In the genomic region with DNA sequence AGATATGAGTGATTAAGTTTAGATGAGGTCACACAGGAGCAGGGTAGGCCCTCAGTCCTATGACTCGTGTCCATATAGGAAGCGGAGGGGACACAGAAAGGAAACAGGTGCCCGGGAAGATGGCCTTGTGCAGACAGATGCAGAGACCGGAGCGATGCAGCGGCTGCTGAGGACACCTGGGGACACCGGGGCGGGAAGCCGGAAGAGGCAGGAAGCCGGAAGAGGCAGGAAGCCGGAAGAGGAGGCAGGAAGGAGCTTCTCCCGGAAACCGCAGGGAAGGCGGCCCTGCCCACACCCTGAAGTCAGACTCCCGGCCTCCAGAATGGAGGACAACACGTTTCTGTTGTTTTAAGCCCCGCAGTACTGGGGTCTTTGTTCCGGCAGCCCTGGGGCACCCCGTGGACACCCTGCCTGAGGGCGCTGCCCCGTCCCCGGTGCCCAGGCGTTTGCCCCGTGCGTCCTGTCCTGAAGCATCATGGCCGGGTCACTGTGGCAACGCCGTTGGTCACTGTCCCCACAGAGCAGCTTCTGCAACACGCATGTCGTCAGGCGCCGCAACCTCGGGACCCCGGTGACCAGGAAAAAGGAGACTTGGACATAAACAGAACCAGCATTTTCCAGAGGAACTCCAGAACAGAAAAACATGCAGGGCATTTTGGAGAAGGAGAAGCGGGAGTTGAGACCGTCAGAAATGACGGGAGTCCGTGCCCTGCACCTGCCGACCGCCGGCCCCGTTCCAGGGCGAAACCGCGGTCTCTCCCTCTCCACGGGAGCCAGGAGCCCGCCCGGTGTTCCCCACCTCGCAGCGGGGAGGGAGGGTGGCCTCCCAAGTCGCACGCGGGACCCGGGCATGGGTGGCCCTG, we compare ENCODE assay signal across 8 cellular contexts.
DNase-seq lines count a peak whose midpoint lies in the region; ATAC-seq lines count a peak whose summit lies in the region.

No MANE protein-coding gene starts in this region.

- H3K27me3 Mint-ChIP-seq in T-helper 2 cell treated with Interferon-gamma antibody and Interleukin-4, amounts not matched to agents 5 μg/mL and 100 μg/mL, for 36 hours (ENCODE audit: low read depth): peaks cover 29% of the 10 kb centered on the region

- H3K36me3 Mint-ChIP-seq in T-helper 2 cell treated with Interferon-gamma antibody and Interleukin-4, amounts not matched to agents 5 μg/mL and 100 μg/mL, for 36 hours (ENCODE audit: low read depth): no peaks in the 10 kb centered on the region

- H3K27ac Mint-ChIP-seq in T-helper 2 cell treated with Interferon-gamma antibody and Interleukin-4, amounts not matched to agents 5 μg/mL and 100 μg/mL, for 36 hours: peak overlapping the region; percentile 58

- H3K9me3 Mint-ChIP-seq in T-helper 2 cell treated with Interferon-gamma antibody and Interleukin-4, amounts not matched to agents 5 μg/mL and 100 μg/mL, for 36 hours: no peaks in the 10 kb centered on the region

- DNase-seq in DMS79 treated with DMSO at 0.1 percent for 48 hours (lab: John Stamatoyannopoulos, UW) (peak; percentile 5), DMS79 (lab: John Stamatoyannopoulos, UW) (no peak), germinal center (ENCODE audit: low spot score) (peak; percentile 41), middle frontal gyrus (ENCODE audit: extremely low spot score, low spot score) (no peak)
- no peak for DNase-seq in T-helper 2 cell treated with Interferon-gamma antibody and Interleukin-4, amounts not matched to agents 5 μg/mL and 100 μg/mL, for 36 hours (ENCODE audit: low spot score)
- DNase-seq in stimulated activated CD8-positive, alpha-beta memory T cell treated with anti-CD3 and anti-CD28 coated beads, Interleukin-4, amount 100 ng/mL, for 48 hours: peak; percentile 57

- ATAC-seq in GM21619 (IDR thresholded peaks at IDR 0.05; ENCODE audit: unreplicated experiment) (no peak), HG02884 (IDR thresholded peaks at IDR 0.05; ENCODE audit: unreplicated experiment) (no peak)

- H3K4me3 Mint-ChIP-seq in T-helper 2 cell treated with Interferon-gamma antibody and Interleukin-4, amounts not matched to agents 5 μg/mL and 100 μg/mL, for 36 hours: peak overlapping the region; percentile 86

- H3K4me1 Mint-ChIP-seq in T-helper 2 cell treated with Interferon-gamma antibody and Interleukin-4, amounts not matched to agents 5 μg/mL and 100 μg/mL, for 36 hours (ENCODE audit: low read depth): peaks cover 7% of the 10 kb centered on the region

Comparison
In these comparisons a context has a peak if more than half of its experiments do, and no peak if none do; other contexts are left out.
1. DNase-seq: peak in DMS79 treated with DMSO at 0.1 percent for 48 hours (single experiment), germinal center (single experiment) and stimulated activated CD8-positive, alpha-beta memory T cell treated with anti-CD3 and anti-CD28 coated beads, Interleukin-4, amount 100 ng/mL, for 48 hours (single experiment); none in DMS79 (single experiment), T-helper 2 cell treated with Interferon-gamma antibody and Interleukin-4, amounts not matched to agents 5 μg/mL and 100 μg/mL, for 36 hours (single experiment) and middle frontal gyrus (single experiment).